1 cellular context compared by ENCODE assay signal in genomic region chr11:57512646-57513445, GRCh38.
A peak's percentile ranks its signal among the peaks of the same experiment; 100 is the strongest.
TF ChIP-seq lines count a peak whose summit lies in the region.

No MANE protein-coding gene starts in this region.

TF ChIP-seq in K562, 482 proteins besides CTCF, POLR2A, EP300 and RAD21:
- TF ChIP-seq MEIS2 (IDR thresholded peaks at IDR 0.05; ENCODE audit: partially characterized antibody) = peak; percentile 10
- peak in 1 of 2 experiments; percentile 50; a peak in 1 of 4 replicates for TF ChIP-seq RCOR1 (IDR thresholded peaks at IDR 0.05; ENCODE audit: borderline replicate concordance in 1 of 2, low read depth in 2 of 2, low read length in 2 of 2)
- TF ChIP-seq TCF3 (CRISPR knock-in tag; IDR thresholded peaks at IDR 0.05) = peak; percentile 14; the same call in 1 of the 2 replicates
- no peak for TF ChIP-seq WHSC1 (IDR thresholded peaks at IDR 0.05; ENCODE audit: low read length)
- peak; percentile 36; the same call in 1 of the 2 replicates for TF ChIP-seq RBFOX2 (IDR thresholded peaks at IDR 0.05; ENCODE audit: low read depth, low read length)
- TF ChIP-seq RBM15 (IDR thresholded peaks at IDR 0.05; ENCODE audit: insufficient read depth, low read length) = no peak
- no peak for TF ChIP-seq CUX1 (CRISPR knock-in tag; IDR thresholded peaks at IDR 0.05)
- TF ChIP-seq TBP (optimal IDR thresholded peaks at IDR 0.05; ENCODE audit: low read depth, low read length) = peak; percentile 20
- TF ChIP-seq MAZ (CRISPR knock-in tag; conservative IDR thresholded peaks at IDR 0.05 in 1 of 2, IDR thresholded peaks at IDR 0.05 in 1 of 2) = no peak
- TF ChIP-seq TBL1XR1 (IDR thresholded peaks at IDR 0.05; ENCODE audit: low read length in 2 of 2) = peak in 1 of 2 experiments; percentile 30; a peak in 1 of 4 replicates
- TF ChIP-seq L3MBTL2 (IDR thresholded peaks at IDR 0.05) = peak; percentile 24; the same call in 1 of the 2 replicates
- TF ChIP-seq JUND (IDR thresholded peaks at IDR 0.05; ENCODE audit: borderline replicate concordance, low read depth, low read length) = peak; percentile 44; the same call in 1 of the 2 replicates
- no peak for TF ChIP-seq JUND (tag; IDR thresholded peaks at IDR 0.05; ENCODE audit: borderline replicate concordance, low read depth, low read length)
- TF ChIP-seq HDGF (IDR thresholded peaks at IDR 0.05) = 0 out of 2 replicates have a peak, but pooled peaks have one; percentile 44
- TF ChIP-seq CBFA2T3 (IDR thresholded peaks at IDR 0.05) = peak; percentile 37
- no peak for TF ChIP-seq ZNF224 (CRISPR knock-in tag; IDR thresholded peaks at IDR 0.05)
- TF ChIP-seq STAT5A (IDR thresholded peaks at IDR 0.05; ENCODE audit: borderline replicate concordance, low read length) = peak; percentile 22; the same call in 1 of the 2 replicates
